ENCODE assay signal across 26 cellular contexts in genomic region chr2:71402427-71402826, GRCh38.
"Had no signal": no experiment of that assay in that cellular context is flagged by ENCODE, and none has a peak within 500 bp of the region (broad histone marks: within the 10 kb centered on the region; RNA-seq: fewer than 3 reads in every experiment).

No MANE protein-coding gene starts in this region.

- DNase-seq: colonic mucosa; effector CD8-positive, alpha-beta T cell; endodermal cell; foreskin fibroblast; heart right ventricle; hippocampal formation; left ventricle myocardium superior; lower lobe of right lung; stimulated activated CD4-positive, alpha-beta T cell treated with anti-CD3 and anti-CD28 coated beads, Interleukin-2, amount 100 ng/mL, for 24 hours; stimulated activated CD4-positive, alpha-beta T cell treated with anti-CD3 and anti-CD28 coated beads, Interleukin-4, amount 100 ng/mL, for 24 hours; stimulated activated naive CD4-positive, alpha-beta T cell treated with Interleukin-2 at 50 U/mL for 16 hours; stomach; thyroid gland; trophoblast cell had no signal

- H3K27ac Mint-ChIP-seq: dendritic cell treated with granulocyte-macrophage colony-stimulating factor and Interleukin-4, amounts not matched to agents 40 ng/mL and 50 ng/mL, for 4 days; endodermal cell; natural killer cell treated with Interleukin-12 subunit alpha and Interleukin-12 subunit beta and Interleukin-15 and Interleukin-18, amount 100 ng/mL, for 72 hours; progenitor cell of endocrine pancreas; stimulated activated effector memory CD8-positive, alpha-beta T cell treated with anti-CD3 and anti-CD28 coated beads, Interleukin-12 subunit alpha, Interleukin-12 subunit beta, amount 100 ng/mL, for 72 hours had no signal

- H3K36me3 ChIP-seq: colonic mucosa had no signal

- H3K4me1 ChIP-seq: colonic mucosa, gastroesophageal sphincter, heart right ventricle, lower lobe of right lung, parathyroid adenoma, stomach, thyroid gland, vagina had no signal

- H3K4me1 Mint-ChIP-seq: endodermal cell; stimulated activated effector memory CD8-positive, alpha-beta T cell treated with anti-CD3 and anti-CD28 coated beads, Interleukin-12 subunit alpha, Interleukin-12 subunit beta, amount 100 ng/mL, for 72 hours had no signal

- H3K9ac ChIP-seq: parathyroid adenoma had no signal

- H3K9me3 ChIP-seq: colonic mucosa, gastroesophageal sphincter, heart right ventricle, lower lobe of right lung, neutrophil, stomach, thyroid gland, vagina had no signal

- H3K9me3 Mint-ChIP-seq: dendritic cell treated with granulocyte-macrophage colony-stimulating factor and Interleukin-4, amounts not matched to agents 40 ng/mL and 50 ng/mL, for 4 days; endodermal cell; natural killer cell treated with Interleukin-12 subunit alpha and Interleukin-12 subunit beta and Interleukin-15 and Interleukin-18, amount 100 ng/mL, for 72 hours; neural crest cell; stimulated activated effector memory CD8-positive, alpha-beta T cell treated with anti-CD3 and anti-CD28 coated beads, Interleukin-12 subunit alpha, Interleukin-12 subunit beta, amount 100 ng/mL, for 72 hours had no signal

- H3K27me3 ChIP-seq: colonic mucosa, gastroesophageal sphincter, heart right ventricle, neutrophil, stomach, thyroid gland, vagina had no signal

- H2AFZ ChIP-seq: parathyroid adenoma had no signal

- H3K4me3 Mint-ChIP-seq: dendritic cell treated with granulocyte-macrophage colony-stimulating factor and Interleukin-4, amounts not matched to agents 40 ng/mL and 50 ng/mL, for 4 days; endodermal cell; natural killer cell treated with Interleukin-12 subunit alpha and Interleukin-12 subunit beta and Interleukin-15 and Interleukin-18, amount 100 ng/mL, for 72 hours; neural crest cell; stimulated activated effector memory CD8-positive, alpha-beta T cell treated with anti-CD3 and anti-CD28 coated beads, Interleukin-12 subunit alpha, Interleukin-12 subunit beta, amount 100 ng/mL, for 72 hours had no signal

- H3K27me3 Mint-ChIP-seq: dendritic cell treated with granulocyte-macrophage colony-stimulating factor and Interleukin-4, amounts not matched to agents 40 ng/mL and 50 ng/mL, for 4 days; natural killer cell treated with Interleukin-12 subunit alpha and Interleukin-12 subunit beta and Interleukin-15 and Interleukin-18, amount 100 ng/mL, for 72 hours; progenitor cell of endocrine pancreas had no signal

- H3K4me3 ChIP-seq: colonic mucosa, gastroesophageal sphincter, heart right ventricle, lower lobe of right lung, stomach, thyroid gland, vagina had no signal

- ATAC-seq: esophagus mucosa; gastroesophageal sphincter; heart right ventricle; left ventricle myocardium superior; lower lobe of right lung; natural killer cell treated with Interleukin-12 subunit alpha and Interleukin-12 subunit beta and Interleukin-15 and Interleukin-18, amount 100 ng/mL, for 72 hours; sciatic nerve; stimulated activated effector memory CD8-positive, alpha-beta T cell treated with anti-CD3 and anti-CD28 coated beads, Interleukin-12 subunit alpha, Interleukin-12 subunit beta, amount 100 ng/mL, for 72 hours had no signal

- H3K27ac ChIP-seq: colonic mucosa, epithelial cell of prostate, gastroesophageal sphincter, heart right ventricle, lower lobe of right lung, neutrophil, parathyroid adenoma, stomach, thyroid gland, vagina had no signal
